In the genomic region with DNA sequence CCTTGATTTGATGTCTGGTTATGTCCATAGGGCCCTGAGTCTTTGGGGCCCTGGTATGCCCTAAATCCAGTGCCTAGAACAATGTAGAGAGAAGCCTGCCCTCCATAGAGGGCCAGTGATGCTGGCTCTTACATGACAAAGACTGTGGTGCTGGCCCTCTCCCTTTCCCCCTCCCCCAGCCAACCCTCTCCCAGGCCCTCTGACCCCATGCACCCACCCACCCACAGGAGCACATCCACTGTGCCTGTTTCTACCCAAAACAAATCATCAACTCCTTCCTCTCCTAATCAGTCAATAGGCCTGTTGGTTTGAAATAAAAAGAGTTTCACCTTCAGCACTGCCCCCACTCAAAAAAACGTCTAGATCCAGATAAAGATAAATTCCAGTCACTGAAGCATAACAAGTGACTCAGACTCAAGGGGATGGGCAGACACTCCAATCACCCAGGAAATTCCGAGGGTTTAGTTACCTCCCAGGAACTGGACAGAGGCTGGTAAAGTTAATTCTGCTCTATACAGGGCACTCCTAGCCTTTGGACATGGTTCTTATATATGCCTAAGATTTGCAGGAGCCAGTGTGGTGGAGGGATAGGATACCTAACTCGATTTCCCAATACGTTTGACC, we compare ENCODE assay signal across 1 cellular context.
TF ChIP-seq lines count a peak whose summit lies in the region.

No MANE protein-coding gene starts in this region.

TF ChIP-seq in K562, 482 proteins besides CTCF, POLR2A, EP300 and RAD21 (continued from another document):
- TF ChIP-seq, protein P1, sequence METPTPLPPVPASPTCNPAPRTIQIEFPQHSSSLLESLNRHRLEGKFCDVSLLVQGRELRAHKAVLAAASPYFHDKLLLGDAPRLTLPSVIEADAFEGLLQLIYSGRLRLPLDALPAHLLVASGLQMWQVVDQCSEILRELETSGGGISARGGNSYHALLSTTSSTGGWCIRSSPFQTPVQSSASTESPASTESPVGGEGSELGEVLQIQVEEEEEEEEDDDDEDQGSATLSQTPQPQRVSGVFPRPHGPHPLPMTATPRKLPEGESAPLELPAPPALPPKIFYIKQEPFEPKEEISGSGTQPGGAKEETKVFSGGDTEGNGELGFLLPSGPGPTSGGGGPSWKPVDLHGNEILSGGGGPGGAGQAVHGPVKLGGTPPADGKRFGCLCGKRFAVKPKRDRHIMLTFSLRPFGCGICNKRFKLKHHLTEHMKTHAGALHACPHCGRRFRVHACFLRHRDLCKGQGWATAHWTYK (CRISPR knock-in tag; IDR thresholded peaks at IDR 0.05) = no peak
- TF ChIP-seq HCFC1 (IDR thresholded peaks at IDR 0.05; ENCODE audit: low read depth, low read length) = no peak
- no peak for TF ChIP-seq ETV5 (CRISPR knock-in tag; IDR thresholded peaks at IDR 0.05; ENCODE audit: low read depth)
- TF ChIP-seq, protein P2, sequence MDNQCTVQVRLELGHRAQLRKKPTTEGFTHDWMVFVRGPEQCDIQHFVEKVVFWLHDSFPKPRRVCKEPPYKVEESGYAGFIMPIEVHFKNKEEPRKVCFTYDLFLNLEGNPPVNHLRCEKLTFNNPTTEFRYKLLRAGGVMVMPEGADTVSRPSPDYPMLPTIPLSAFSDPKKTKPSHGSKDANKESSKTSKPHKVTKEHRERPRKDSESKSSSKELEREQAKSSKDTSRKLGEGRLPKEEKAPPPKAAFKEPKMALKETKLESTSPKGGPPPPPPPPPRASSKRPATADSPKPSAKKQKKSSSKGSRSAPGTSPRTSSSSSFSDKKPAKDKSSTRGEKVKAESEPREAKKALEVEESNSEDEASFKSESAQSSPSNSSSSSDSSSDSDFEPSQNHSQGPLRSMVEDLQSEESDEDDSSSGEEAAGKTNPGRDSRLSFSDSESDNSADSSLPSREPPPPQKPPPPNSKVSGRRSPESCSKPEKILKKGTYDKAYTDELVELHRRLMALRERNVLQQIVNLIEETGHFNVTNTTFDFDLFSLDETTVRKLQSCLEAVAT (IDR thresholded peaks at IDR 0.05) = no peak
- TF ChIP-seq SP2 (IDR thresholded peaks at IDR 0.05; ENCODE audit: extremely low read depth, low read depth, low read length, poor library complexity, severe bottlenecking) = no peak
